In genomic region chr3:18429021-18429745, GRCh38 we compare ENCODE assay signal across 18 cellular contexts. TPM values are rescaled to one million over a fixed set of nuclear protein-coding genes. Genes with fewer than 3 reads are reported as not detected.
A peak's percentile ranks its signal among the peaks of the same experiment; 100 is the strongest.
DNase-seq lines count a peak whose midpoint lies in the region; ATAC-seq and TF ChIP-seq lines count a peak whose summit lies in the region.
"Had no signal": no experiment of that assay in that cellular context is flagged by ENCODE, and none has a peak within 500 bp of the region (broad histone marks: within the 10 kb centered on the region; RNA-seq: fewer than 3 reads in every experiment).

No MANE protein-coding gene starts in this region.

- peaks cover 65% of the 10 kb centered on the region for H3K4me1 Mint-ChIP-seq in activated CD4-positive, alpha-beta T cell treated with anti-CD3 and anti-CD28 coated beads for 36 hours
- peaks cover 72% of the 10 kb centered on the region for H3K4me1 Mint-ChIP-seq in CD8-positive, alpha-beta T cell (ENCODE audit: low read depth)
- peaks cover 50 to 84% of the 10 kb centered on the region in 2 donors for H3K4me1 Mint-ChIP-seq in immature natural killer cell

- H3K27ac ChIP-seq in CD8-positive, alpha-beta T cell (ENCODE audit: low read depth, low read length): peak overlapping the region; percentile 20
- H3K27ac ChIP-seq: epithelial cell of prostate, upper lobe of left lung had no signal

- H3K36me3 ChIP-seq in CD8-positive, alpha-beta T cell (ENCODE audit: insufficient read depth, low read length): no peaks in the 10 kb centered on the region
- H3K36me3 ChIP-seq: upper lobe of left lung had no signal

- H3K27me3 ChIP-seq in CD8-positive, alpha-beta T cell (ENCODE audit: insufficient read depth, low read length): no peaks in the 10 kb centered on the region
- H3K27me3 ChIP-seq: upper lobe of left lung had no signal

- H3K27ac Mint-ChIP-seq in activated CD4-positive, alpha-beta T cell treated with anti-CD3 and anti-CD28 coated beads for 36 hours: peak overlapping the region; percentile 89
- peak overlapping the region; percentile 88 for H3K27ac Mint-ChIP-seq in CD8-positive, alpha-beta T cell
- H3K27ac Mint-ChIP-seq in immature natural killer cell: peak overlapping the region in 5 of 6 donors; percentile 43 to 75 (median 65)
- H3K27ac Mint-ChIP-seq: GM23338, WTC11 had no signal

- intact Hi-C loops in activated CD4-positive, alpha-beta T cell treated with anti-CD3 and anti-CD28 coated beads for 36 hours (cut with DNase I, micrococcal nuclease): loop anchor here in 1 of 2 experiments (5.0 kb wide), 3 partner anchors 218 to 443 kb away; no protein-coding TSS in a partner anchor
- intact Hi-C loops in CD8-positive, alpha-beta T cell (cut with DNase I, micrococcal nuclease): loop anchor here in 1 of 2 experiments (5.0 to 10.0 kb wide), 2 partner anchors 37 to 684 kb away; partner anchors contain the start of gene TBC1D5

- H3K4me3 Mint-ChIP-seq in activated CD4-positive, alpha-beta T cell treated with anti-CD3 and anti-CD28 coated beads for 36 hours: peak overlapping the region; percentile 85
- peak overlapping the region; percentile 67 for H3K4me3 Mint-ChIP-seq in CD8-positive, alpha-beta T cell
- H3K4me3 Mint-ChIP-seq in immature natural killer cell: peak overlapping the region in 4 of 5 donors; percentile 22 to 46 (median 31)
- H3K4me3 Mint-ChIP-seq: GM23338, WTC11 had no signal

- POLR2A ChIA-PET in activated CD4-positive, alpha-beta T cell treated with anti-CD3 and anti-CD28 coated beads for 36 hours (lab: Charles Lee): interaction anchor here (0.6 to 0.9 kb wide), 3 partner anchors 443 to 559 kb away, joined by 3 to 4 read pairs (median 4); no protein-coding TSS in a partner anchor
- POLR2A ChIA-PET in CD8-positive, alpha-beta T cell (lab: Charles Lee): interaction anchor here (0.9 to 3.2 kb wide), 8 partner anchors 9 to 361 kb away, joined by 3 to 19 read pairs (median 5); no protein-coding TSS in a partner anchor

- peak overlapping the region; percentile 29 for H3K4me3 ChIP-seq in CD8-positive, alpha-beta T cell (ENCODE audit: low read depth, low read length)
- H3K4me3 ChIP-seq: GM23338, upper lobe of left lung had no signal

- no peaks in the 10 kb centered on the region for H3K9me3 ChIP-seq in CD8-positive, alpha-beta T cell (ENCODE audit: low read length)
- H3K9me3 ChIP-seq: upper lobe of left lung had no signal

- TF ChIP-seq CTCF in CD8-positive, alpha-beta T cell (IDR thresholded peaks at IDR 0.05): no peak

- peak; percentile 48 for DNase-seq in activated CD4-positive, alpha-beta T cell treated with anti-CD3 and anti-CD28 coated beads for 36 hours
- no peak for DNase-seq in activated CD4-positive, alpha-beta T cell treated with anti-CD3 and anti-CD28 coated beads, Interleukin-2, amount 50 U/mL, for 1 hour
- no peak for DNase-seq in CD8-positive, alpha-beta T cell
- DNase-seq in UCSD-AML1 (lab: John Stamatoyannopoulos, UW; ENCODE audit: unreplicated experiment): peak; percentile 4
- no peak for DNase-seq in immature natural killer cell
- DNase-seq in NCI-H2227 treated with DMSO at 0.1 percent for 48 hours (lab: John Stamatoyannopoulos, UW): no peak
- no peak for DNase-seq in cerebellum (ENCODE audit: low spot score)
- DNase-seq: activated gamma-delta T cell treated with Interleukin-2 at 50 U/mL for 16 hours; NCI-H1092; NCI-H1930; right cardiac atrium; stimulated activated CD4-positive, alpha-beta T cell treated with anti-CD3 and anti-CD28 coated beads, Interleukin-4, amount 100 ng/mL, for 4 hours; upper lobe of left lung had no signal

- CTCF ChIA-PET in activated CD4-positive, alpha-beta T cell treated with anti-CD3 and anti-CD28 coated beads for 36 hours (lab: Charles Lee): interaction anchor here (2.1 to 3.1 kb wide), 2 partner anchors 13 to 17 kb away, joined by 8 to 9 read pairs; no protein-coding TSS in a partner anchor
- CTCF ChIA-PET in CD8-positive, alpha-beta T cell (lab: Charles Lee): interaction anchor here (1.0 to 1.7 kb wide), 3 partner anchors 9 to 329 kb away, joined by 4 to 8 read pairs (median 5); no protein-coding TSS in a partner anchor

- ATAC-seq in activated CD4-positive, alpha-beta T cell treated with anti-CD3 and anti-CD28 coated beads for 36 hours: peak; percentile 4
- ATAC-seq in CD8-positive, alpha-beta T cell: no peak
- ATAC-seq in HG03175 (IDR thresholded peaks at IDR 0.05; ENCODE audit: unreplicated experiment): no peak
- ATAC-seq: GM23338, left lobe of liver, right cardiac atrium, WTC11 had no signal

- peaks cover 64% of the 10 kb centered on the region for H3K4me1 ChIP-seq in CD8-positive, alpha-beta T cell (ENCODE audit: insufficient read depth, low read length)
- H3K4me1 ChIP-seq: upper lobe of left lung had no signal

- H3K9me3 Mint-ChIP-seq in activated CD4-positive, alpha-beta T cell treated with anti-CD3 and anti-CD28 coated beads for 36 hours (ENCODE audit: low read depth): no peaks in the 10 kb centered on the region
- H3K9me3 Mint-ChIP-seq in CD8-positive, alpha-beta T cell: no peaks in the 10 kb centered on the region
- H3K9me3 Mint-ChIP-seq in immature natural killer cell: no peaks in the 10 kb centered on the region
- H3K9me3 Mint-ChIP-seq: GM23338, WTC11 had no signal

- H3K36me3 Mint-ChIP-seq in activated CD4-positive, alpha-beta T cell treated with anti-CD3 and anti-CD28 coated beads for 36 hours (ENCODE audit: low read depth): peaks cover 80% of the 10 kb centered on the region
- peaks cover 28% of the 10 kb centered on the region for H3K36me3 Mint-ChIP-seq in CD8-positive, alpha-beta T cell
- no peaks in the 10 kb centered on the region for H3K36me3 Mint-ChIP-seq in immature natural killer cell
- H3K36me3 Mint-ChIP-seq: WTC11 had no signal

- H3K27me3 Mint-ChIP-seq in activated CD4-positive, alpha-beta T cell treated with anti-CD3 and anti-CD28 coated beads for 36 hours: no peaks in the 10 kb centered on the region
- H3K27me3 Mint-ChIP-seq in CD8-positive, alpha-beta T cell (ENCODE audit: low read depth): no peaks in the 10 kb centered on the region
- H3K27me3 Mint-ChIP-seq in immature natural killer cell (ENCODE audit: low read depth in 3 of 3): peaks cover 9 to 16% (median 9%) of the 10 kb centered on the region in 3 donors

RNA-seq across cellular contexts. Expression of gene SATB1, which starts 4.0 kb away (rescaled TPM):
- total RNA-seq in activated CD4-positive, alpha-beta T cell treated with anti-CD3 and anti-CD28 coated beads for 36 hours: 100 to 1,000 TPM; 471 to 590 TPM
- total RNA-seq in CD8-positive, alpha-beta T cell: 100 to 1,000 TPM; 333 to 346 TPM
- 10 to 100 TPM; 42.7 to 100.0 (median 76.0) TPM for polyA plus RNA-seq in immature natural killer cell
- 77.8 TPM for total RNA-seq in cerebellum

Comparison
In these comparisons a context has a peak if more than half of its experiments do, and no peak if none do; other contexts are left out.
1. DNase-seq: peak in activated CD4-positive, alpha-beta T cell treated with anti-CD3 and anti-CD28 coated beads for 36 hours (single experiment) and UCSD-AML1 (single experiment); none in activated CD4-positive, alpha-beta T cell treated with anti-CD3 and anti-CD28 coated beads, Interleukin-2, amount 50 U/mL, for 1 hour (single experiment), CD8-positive, alpha-beta T cell (0 of 7), immature natural killer cell (0 of 3), NCI-H2227 treated with DMSO at 0.1 percent for 48 hours (single experiment) and cerebellum (single experiment).
2. H3K4me3 Mint-ChIP-seq: peak in every context shown above with its lines; median percentile 85 in activated CD4-positive, alpha-beta T cell treated with anti-CD3 and anti-CD28 coated beads for 36 hours; 67 in CD8-positive, alpha-beta T cell; 31 in immature natural killer cell.
3. Peak in every context shown above with its lines, with median percentiles within 50 percentile points of each other: H3K27ac Mint-ChIP-seq.